In the genomic region with DNA sequence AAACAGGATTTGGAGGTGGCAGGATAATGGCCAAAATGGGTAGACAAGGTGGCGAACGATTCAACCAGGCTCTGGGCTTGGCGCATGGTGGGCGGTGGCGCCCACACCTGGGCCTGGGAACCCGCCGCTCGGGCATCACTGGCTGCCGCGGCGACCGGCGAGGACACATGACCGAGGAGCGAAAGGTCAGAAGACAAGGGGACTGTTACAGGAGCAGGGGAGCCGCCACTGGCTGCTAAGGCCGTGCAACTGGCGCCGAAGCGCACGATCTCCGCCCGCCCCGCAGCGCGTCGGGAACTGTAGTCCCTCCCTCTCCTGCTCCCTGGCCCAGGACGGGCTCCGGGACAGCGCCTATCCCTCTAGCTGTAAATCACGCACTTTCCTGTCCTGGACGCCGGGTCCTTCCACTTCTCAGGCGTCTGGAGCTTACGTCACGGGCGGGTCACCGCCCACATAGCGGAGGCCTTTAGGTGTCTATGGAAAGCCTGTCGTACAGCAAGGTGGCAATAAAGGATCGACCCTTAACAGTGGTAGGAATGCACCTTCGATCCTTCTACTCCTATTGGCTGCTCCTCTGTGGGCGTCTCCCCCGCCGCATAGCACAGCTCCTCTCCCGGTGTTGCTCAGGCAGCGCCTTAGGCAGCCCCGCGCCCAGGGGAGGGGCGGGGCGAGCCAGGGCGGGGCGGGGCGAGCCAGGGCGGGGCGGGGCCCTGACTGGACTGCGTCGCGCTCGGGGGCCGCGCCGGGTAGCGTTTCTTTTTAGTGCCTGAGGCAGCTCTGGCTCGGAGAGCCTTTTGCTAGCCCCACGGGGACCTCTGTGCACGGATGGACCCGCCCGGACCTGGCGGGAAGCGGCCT, we compare ENCODE assay signal across 8 cellular contexts. TPM values are rescaled to one million over a fixed set of nuclear protein-coding genes. Genes with fewer than 3 reads are reported as not detected.
A peak's percentile ranks its signal among the peaks of the same experiment; 100 is the strongest.
DNase-seq lines count a peak whose midpoint lies in the region; ATAC-seq, FAIRE-seq and TF ChIP-seq lines count a peak whose summit lies in the region.

A gene with protein sequence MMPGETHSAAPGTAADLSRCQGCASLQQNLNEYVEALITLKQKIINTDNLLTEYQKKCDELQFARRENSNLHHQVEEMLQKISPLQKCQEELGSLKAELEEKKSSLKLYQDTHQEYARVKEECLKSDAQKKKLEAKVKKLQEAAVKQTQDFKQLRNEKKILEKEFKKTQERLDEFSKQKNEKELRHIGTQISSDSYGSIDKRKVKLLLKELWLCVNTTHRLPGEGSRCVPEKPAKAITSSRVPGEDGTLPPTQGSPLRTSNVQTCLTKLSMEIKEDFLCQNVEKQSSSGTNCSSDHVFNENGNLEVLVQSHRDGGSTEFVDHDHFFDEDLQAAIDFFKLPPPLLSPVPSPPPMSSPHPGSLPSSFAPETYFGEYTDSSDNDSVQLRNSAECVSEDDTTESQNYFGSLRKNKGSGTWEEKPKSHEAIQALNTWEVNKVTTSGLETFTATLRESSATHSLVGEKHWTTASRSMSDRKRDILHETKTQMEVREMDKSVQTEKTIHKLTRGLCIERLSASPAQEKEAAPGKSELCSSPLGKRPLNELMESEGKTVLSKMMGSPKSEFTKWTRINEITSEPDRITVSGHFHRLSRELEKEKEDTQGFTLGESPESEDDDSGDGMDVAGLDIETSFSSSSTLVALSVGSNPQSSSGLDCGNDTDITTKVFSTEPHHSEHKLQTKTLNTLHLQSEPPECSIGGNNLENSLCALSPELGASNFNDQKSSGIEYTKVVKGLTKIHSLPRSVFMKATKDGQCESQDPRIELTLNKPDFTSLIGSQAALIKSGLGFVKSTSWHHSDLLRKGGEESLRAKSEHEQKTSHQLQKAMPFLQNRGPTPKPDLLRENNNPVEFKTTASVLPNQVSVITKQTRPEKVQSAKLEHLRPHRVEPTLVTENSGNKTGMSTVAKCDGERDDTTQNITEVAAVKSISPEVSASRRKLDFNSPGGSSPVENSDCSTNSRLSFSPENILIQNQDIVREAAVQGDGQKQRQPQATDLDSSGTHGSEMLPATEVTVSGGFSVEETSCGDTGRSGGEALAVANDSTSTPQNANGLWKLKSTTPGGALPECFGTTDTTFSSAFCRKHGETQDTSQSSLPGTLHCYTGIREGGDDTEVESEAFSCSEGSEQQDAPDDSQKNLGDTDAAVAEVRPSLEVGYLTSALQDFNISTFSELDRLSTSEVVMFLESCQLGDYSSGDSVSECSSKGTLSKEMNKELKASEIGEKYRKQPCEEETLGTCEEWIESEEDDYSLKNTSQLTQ (N-terminal part only) (plus strand): TSS at position 717 of the 858 bp plus-strand sequence. CDS start 239 bp downstream, outside the sequence.

- H3K9me3 ChIP-seq in keratinocyte (ENCODE audit: control insufficient read depth, low read depth, low read length): no peaks in the 10 kb centered on the region

- no peaks in the 10 kb centered on the region for H3K36me3 ChIP-seq in keratinocyte (ENCODE audit: control insufficient read depth in 2 of 2, extremely low read depth in 1 of 2, insufficient read depth in 2 of 2, low read length in 2 of 2)

- H3K79me2 ChIP-seq in keratinocyte (ENCODE audit: control insufficient read depth, insufficient read depth, low read length): peaks cover 46% of the 10 kb centered on the region

- DNase-seq in AG10803 (ENCODE audit: low read depth) (peak; percentile 98), NCI-H460 (ENCODE audit: extremely low read depth, low read depth) (peak; percentile 98), cerebellar nuclear complex (lab: John Stamatoyannopoulos, UW) (peak; percentile 92 to 93), keratinocyte (ENCODE audit: low read depth, low spot score) (peak; percentile 92)
- peak; percentile 89 for DNase-seq in activated CD4-positive, CD25-positive, alpha-beta regulatory T cell treated with anti-CD3 and anti-CD28 coated beads, Interleukin-2, amount 50 U/mL, for 72 hours
- DNase-seq in stimulated activated CD4-positive, alpha-beta T cell treated with anti-CD3 and anti-CD28 coated beads, Interleukin-15, amount 100 ng/mL, for 1 hour (ENCODE audit: low read depth in 1 of 2, low spot score in 1 of 2): peak; percentile 81 to 87

- peaks cover 25% of the 10 kb centered on the region for H3K4me1 ChIP-seq in keratinocyte (ENCODE audit: control insufficient read depth, extremely low read depth, insufficient read depth, low read length)

- no peak for TF ChIP-seq CTCF in AG10803 (conservative IDR thresholded peaks at IDR 0.05; ENCODE audit: low read length)
- TF ChIP-seq CTCF in keratinocyte (optimal IDR thresholded peaks at IDR 0.05 in 1 of 3, IDR thresholded peaks at IDR 0.05 in 1 of 3, conservative IDR thresholded peaks at IDR 0.05 in 1 of 3; ENCODE audit: extremely low read depth in 1 of 3, insufficient read depth in 2 of 3, low read length in 3 of 3): no peak

- ATAC-seq in GM19043 (IDR thresholded peaks at IDR 0.05; ENCODE audit: low read depth, unreplicated experiment) (peak; percentile 78), HG03378 (IDR thresholded peaks at IDR 0.05; ENCODE audit: unreplicated experiment) (peak; percentile 90)

- peak within 1 kb of the TSS; percentile 79 for H3K9ac ChIP-seq in keratinocyte (ENCODE audit: control insufficient read depth, extremely low read depth, insufficient read depth, low read length)

- H3K4me2 ChIP-seq in keratinocyte (ENCODE audit: control insufficient read depth, extremely low read depth, insufficient read depth, low read depth, low read length): peak within 1 kb of the TSS; percentile 97

- no peaks in the 10 kb centered on the region for H3K27me3 ChIP-seq in keratinocyte (ENCODE audit: control insufficient read depth, extremely low read depth, insufficient read depth, low read length)

- H2AFZ ChIP-seq in keratinocyte (ENCODE audit: control insufficient read depth, low read length): peak within 1 kb of the TSS; percentile 94

- peak; percentile 5 for FAIRE-seq in keratinocyte (lab: Jason Lieb, UNC)

- H4K20me1 ChIP-seq in keratinocyte (ENCODE audit: control insufficient read depth, extremely low read depth, insufficient read depth, low read length): peaks cover 4% of the 10 kb centered on the region

- H3K27ac ChIP-seq in keratinocyte (ENCODE audit: control insufficient read depth, insufficient read depth, low read length): peak within 1 kb of the TSS; percentile 86

- H3K9me1 ChIP-seq in keratinocyte (ENCODE audit: control insufficient read depth, extremely low read depth, insufficient read depth, low read length): no peaks in the 10 kb centered on the region

- peak within 1 kb of the TSS; percentile 90 for H3K4me3 ChIP-seq in AG10803 (ENCODE audit: low read length)
- H3K4me3 ChIP-seq in keratinocyte (ENCODE audit: control insufficient read depth in 2 of 3, extremely low read depth in 1 of 3, insufficient read depth in 2 of 3, low read depth in 1 of 3, low read length in 3 of 3): peak within 1 kb of the TSS; percentile 78 to 95 (median 87)

- dilution Hi-C loops in keratinocyte (cut with MboI; ENCODE audit: extremely low pct_ligation_motif_present, low sequenced_read_pairs): no loop called here

RNA-seq across cellular contexts. Expression of the gene that starts here (rescaled TPM):
- 25.2 and 31.2 TPM in 2 replicates for total RNA-seq in NCI-H460 (2014; rRNA removed; shearing (Covaris generic))
- 17.6 and 25.9 TPM in 2 replicates for polyA plus RNA-seq in NCI-H460 (2014; cell fraction: nucleus; rRNA removed)
- 13.4 to 18.4 TPM (median 15.8 TPM) in 3 replicates for polyA plus RNA-seq in keratinocyte
- polyA plus RNA-seq in keratinocyte (2011; ENCODE audit: low read depth): 13.0 TPM
- 7.3 and 13.8 TPM in 2 replicates for polyA plus RNA-seq in keratinocyte (2011; cell fraction: cytosol; rRNA removed)
- 21.6 and 29.8 TPM in 2 replicates for polyA plus RNA-seq in keratinocyte (2011; cell fraction: nucleus; rRNA removed)
- polyA plus RNA-seq in keratinocyte (2012; ENCODE audit: low replicate concordance): 6.5 and 13.9 TPM in 2 replicates
- 12.4 to 43.2 TPM (median 28.5 TPM) in 3 replicates for polyA minus RNA-seq in keratinocyte
- 13.2 TPM for polyA minus RNA-seq in keratinocyte (2011; cell fraction: cytosol; rRNA and poly(A)+ RNA removed)
- 31.8 and 51.5 TPM in 2 replicates for polyA minus RNA-seq in keratinocyte (2011; cell fraction: nucleus; rRNA and poly(A)+ RNA removed)

Comparison
In these comparisons a context has a peak if more than half of its experiments do, and no peak if none do; other contexts are left out.
1. Peak in every context shown above with its lines: DNase-seq, ATAC-seq, H3K4me3 ChIP-seq and H3K27ac ChIP-seq.